ENCODE assay signal across 31 cellular contexts in genomic region chr21:36694593-36695282, GRCh38. TPM values are rescaled to one million over a fixed set of nuclear protein-coding genes. Genes with fewer than 3 reads are reported as not detected.
A peak's percentile ranks its signal among the peaks of the same experiment; 100 is the strongest.
DNase-seq lines count a peak whose midpoint lies in the region; ATAC-seq, FAIRE-seq and TF ChIP-seq lines count a peak whose summit lies in the region.
"Had no signal": no experiment of that assay in that cellular context is flagged by ENCODE, and none has a peak within 500 bp of the region (broad histone marks: within the 10 kb centered on the region; RNA-seq: fewer than 3 reads in every experiment).

No MANE protein-coding gene starts in this region.

- H3K27ac Mint-ChIP-seq in T-helper 1 cell treated with Interleukin-12 subunit alpha and Interleukin-12 subunit beta and Interleukin-4 antibody, amounts not matched to agents 30 μg/mL and 1 μg/mL, for 36 hours, result peak overlapping the region; percentile 43
- H3K27ac Mint-ChIP-seq in stimulated activated naive B cell treated with anti-CD40 and anti-IgM and Interleukin-4, amounts not matched to agents 10 μg/mL and 1 μg/mL and 100 μg/mL, for 72 hours, result peak overlapping the region; percentile 73
- H3K27ac Mint-ChIP-seq: activated naive CD8-positive, alpha-beta T cell treated with anti-CD3 and anti-CD28 coated beads for 36 hours; CD14-positive monocyte had no signal

- no peaks in the 10 kb centered on the region for H3K4me1 Mint-ChIP-seq in T-helper 1 cell treated with Interleukin-12 subunit alpha and Interleukin-12 subunit beta and Interleukin-4 antibody, amounts not matched to agents 30 μg/mL and 1 μg/mL, for 36 hours (ENCODE audit: low read depth)
- peaks cover 2 to 37% of the 10 kb centered on the region in 2 donors for H3K4me1 Mint-ChIP-seq in stimulated activated naive B cell treated with anti-CD40 and anti-IgM and Interleukin-4, amounts not matched to agents 10 μg/mL and 1 μg/mL and 100 μg/mL, for 72 hours
- H3K4me1 Mint-ChIP-seq: CD14-positive monocyte had no signal

- H3K4me1 ChIP-seq in RWPE2 (ENCODE audit: insufficient read depth, poor library complexity, severe bottlenecking), result peaks cover 5% of the 10 kb centered on the region
- peaks cover 0 to 3% of the 10 kb centered on the region in 2 donors for H3K4me1 ChIP-seq in kidney (ENCODE audit: control insufficient read depth in 1 of 2, insufficient read depth in 1 of 2, low read depth in 1 of 2, low read length in 2 of 2)
- peaks cover 31% of the 10 kb centered on the region for H3K4me1 ChIP-seq in upper lobe of right lung

- no peak overlapping the region for H3K4me3 Mint-ChIP-seq in T-helper 1 cell treated with Interleukin-12 subunit alpha and Interleukin-12 subunit beta and Interleukin-4 antibody, amounts not matched to agents 30 μg/mL and 1 μg/mL, for 36 hours
- peak overlapping the region in 1 of 2 donors; percentile 32 for H3K4me3 Mint-ChIP-seq in stimulated activated naive B cell treated with anti-CD40 and anti-IgM and Interleukin-4, amounts not matched to agents 10 μg/mL and 1 μg/mL and 100 μg/mL, for 72 hours
- H3K4me3 Mint-ChIP-seq: activated naive CD8-positive, alpha-beta T cell treated with anti-CD3 and anti-CD28 coated beads for 36 hours; activated T-cell treated with anti-CD3 and anti-CD28 coated beads, Interleukin-2, amount 50 U/mL, for 24 hours had no signal

- H3K27me3 ChIP-seq in RWPE2 (ENCODE audit: insufficient read depth, poor library complexity, severe bottlenecking) (no peaks in the 10 kb centered on the region), upper lobe of right lung (peaks cover 100% of the 10 kb centered on the region)
- H3K27me3 ChIP-seq: MG63 had no signal

- FAIRE-seq in kidney (lab: Jason Lieb, UNC), result no peak
- FAIRE-seq: bronchial epithelial cell, G401.6, H54, HTR-8/SVneo had no signal

- no peaks in the 10 kb centered on the region for H3K36me3 ChIP-seq in RWPE2 (ENCODE audit: low read depth)
- no peaks in the 10 kb centered on the region for H3K36me3 ChIP-seq in kidney (ENCODE audit: control insufficient read depth in 1 of 2, insufficient read depth in 2 of 2, low read length in 2 of 2)
- H3K36me3 ChIP-seq in upper lobe of right lung, result no peaks in the 10 kb centered on the region
- H3K36me3 ChIP-seq: MG63 had no signal

- H3K27me3 Mint-ChIP-seq in T-helper 1 cell treated with Interleukin-12 subunit alpha and Interleukin-12 subunit beta and Interleukin-4 antibody, amounts not matched to agents 30 μg/mL and 1 μg/mL, for 36 hours (ENCODE audit: low read depth), result peaks cover 83% of the 10 kb centered on the region
- H3K27me3 Mint-ChIP-seq in stimulated activated naive B cell treated with anti-CD40 and anti-IgM and Interleukin-4, amounts not matched to agents 10 μg/mL and 1 μg/mL and 100 μg/mL, for 72 hours, result peaks cover 64 to 82% of the 10 kb centered on the region in 2 donors

- peak overlapping the region; percentile 82 for H3K27ac ChIP-seq in RWPE2 (ENCODE audit: poor library complexity, severe bottlenecking)
- H3K27ac ChIP-seq in kidney (ENCODE audit: low read depth in 2 of 2, low read length in 2 of 2), result peak overlapping the region; percentile 2 to 83
- H3K27ac ChIP-seq in upper lobe of right lung, result no peak overlapping the region
- H3K27ac ChIP-seq: psoas muscle, SK-N-MC, VCaP had no signal

- H3K9me3 ChIP-seq in RWPE2 (ENCODE audit: severe bottlenecking), result no peaks in the 10 kb centered on the region
- no peaks in the 10 kb centered on the region for H3K9me3 ChIP-seq in kidney (ENCODE audit: control insufficient read depth in 1 of 2, low read length in 2 of 2)
- no peaks in the 10 kb centered on the region for H3K9me3 ChIP-seq in upper lobe of right lung
- H3K9me3 ChIP-seq: MG63, psoas muscle had no signal

- TF ChIP-seq CTCF in RWPE2 (IDR thresholded peaks at IDR 0.05; ENCODE audit: poor library complexity, severe bottlenecking) (no peak), kidney (IDR thresholded peaks at IDR 0.05; ENCODE audit: borderline replicate concordance, extremely low read depth, insufficient read depth) (no peak), upper lobe of right lung (IDR thresholded peaks at IDR 0.05) (no peak)

- no peaks in the 10 kb centered on the region for H3K9me3 Mint-ChIP-seq in T-helper 1 cell treated with Interleukin-12 subunit alpha and Interleukin-12 subunit beta and Interleukin-4 antibody, amounts not matched to agents 30 μg/mL and 1 μg/mL, for 36 hours
- H3K9me3 Mint-ChIP-seq in stimulated activated naive B cell treated with anti-CD40 and anti-IgM and Interleukin-4, amounts not matched to agents 10 μg/mL and 1 μg/mL and 100 μg/mL, for 72 hours, result no peaks in the 10 kb centered on the region
- H3K9me3 Mint-ChIP-seq: activated naive CD8-positive, alpha-beta T cell treated with anti-CD3 and anti-CD28 coated beads for 36 hours; activated T-cell treated with anti-CD3 and anti-CD28 coated beads, Interleukin-2, amount 50 U/mL, for 24 hours had no signal

- no peak for ATAC-seq in RWPE2 (ENCODE audit: low read depth)
- ATAC-seq in stimulated activated naive B cell treated with anti-CD40 and anti-IgM and Interleukin-4, amounts not matched to agents 10 μg/mL and 1 μg/mL and 100 μg/mL, for 72 hours (replicated peaks), result no peak
- no peak for ATAC-seq in esophagus mucosa
- no peak for ATAC-seq in upper lobe of right lung
- ATAC-seq: psoas muscle had no signal

- no peak for DNase-seq in T-helper 1 cell
- DNase-seq in RWPE2 (ENCODE audit: low spot score), result no peak
- no peak for DNase-seq in kidney
- DNase-seq in stimulated activated naive B cell treated with anti-CD40 and anti-IgM and Interleukin-4, amounts not matched to agents 10 μg/mL and 1 μg/mL and 100 μg/mL, for 72 hours, result no peak
- DNase-seq in NCI-H1436 (lab: John Stamatoyannopoulos, UW), result no peak
- no peak for DNase-seq in upper lobe of right lung
- DNase-seq: 8988T; activated CD4-positive, alpha-beta T cell treated with anti-CD3 and anti-CD28 coated beads for 4 hours; activated effector memory CD4-positive, alpha-beta T cell treated with anti-CD3 and anti-CD28 coated beads, Interleukin-2, amount 50 U/mL, for 16 hours; activated naive CD8-positive, alpha-beta T cell treated with anti-CD3 and anti-CD28 coated beads for 36 hours; activated T-cell treated with anti-CD3 and anti-CD28 coated beads, Interleukin-2, amount 50 U/mL, for 24 hours; anterior cingulate cortex; KG1; MG63; NCI-H1105; NCI-H1930; NCI-H510A treated with DMSO at 0.1 percent for 48 hours; psoas muscle; stimulated activated CD4-positive, alpha-beta T cell treated with anti-CD3 and anti-CD28 coated beads, Interleukin-4, amount 100 ng/mL, for 4 hours had no signal

- H3K4me3 ChIP-seq in RWPE2 (ENCODE audit: severe bottlenecking) (no peak overlapping the region), kidney (ENCODE audit: low read length in 2 of 2) (peak overlapping the region in 1 of 2 donors; percentile 25), upper lobe of right lung (no peak overlapping the region)
- H3K4me3 ChIP-seq: MG63, psoas muscle, SK-N-MC had no signal

- intact Hi-C loops in kidney (cut with DNase I), result no loop called here
- intact Hi-C loops in upper lobe of right lung (cut with DNase I), result no loop called here

- peaks cover 6% of the 10 kb centered on the region for H3K36me3 Mint-ChIP-seq in T-helper 1 cell treated with Interleukin-12 subunit alpha and Interleukin-12 subunit beta and Interleukin-4 antibody, amounts not matched to agents 30 μg/mL and 1 μg/mL, for 36 hours (ENCODE audit: low read depth)
- no peaks in the 10 kb centered on the region for H3K36me3 Mint-ChIP-seq in stimulated activated naive B cell treated with anti-CD40 and anti-IgM and Interleukin-4, amounts not matched to agents 10 μg/mL and 1 μg/mL and 100 μg/mL, for 72 hours
- H3K36me3 Mint-ChIP-seq: activated naive CD8-positive, alpha-beta T cell treated with anti-CD3 and anti-CD28 coated beads for 36 hours had no signal

- H3K9ac ChIP-seq in kidney (ENCODE audit: low read length in 2 of 2), result peak overlapping the region in 1 of 2 donors; percentile 35

RNA-seq across cellular contexts. Expression of gene SIM2, which starts 4.2 kb away (rescaled TPM):
- total RNA-seq in kidney (71.3 TPM), esophagus mucosa (18.3 TPM), upper lobe of right lung (not detected)
- 6.5 TPM for polyA plus RNA-seq in kidney (ENCODE audit: insufficient read depth, low read depth, low replicate concordance)
- total RNA-seq: activated naive CD8-positive, alpha-beta T cell treated with anti-CD3 and anti-CD28 coated beads for 36 hours; liver; OCI-LY7; T-helper 2 cell treated with Interferon-gamma antibody and Interleukin-4, amounts not matched to agents 100 ng/mL and 5 ng/mL, for 36 hours had no signal
- polyA plus RNA-seq: CD14-positive monocyte had no signal

Comparison
In these comparisons a context has a peak if more than half of its experiments do, and no peak if none do; other contexts are left out.
1. RNA of gene SIM2, which starts 4.2 kb away (total RNA-seq): 71.3 TPM in kidney (single experiment) and 18.3 TPM in esophagus mucosa (single experiment); not detected in upper lobe of right lung (single experiment); every median in the first group is over 10 times any median in the second.